Comparison of ENCODE assay signal across 27 cellular contexts in genomic region chr2:167900435-167900834, GRCh38.
DNase-seq lines count a peak whose midpoint lies in the region; ATAC-seq, FAIRE-seq and TF ChIP-seq lines count a peak whose summit lies in the region.
"Had no signal": no experiment of that assay in that cellular context is flagged by ENCODE, and none has a peak within 500 bp of the region (broad histone marks: within the 10 kb centered on the region; RNA-seq: fewer than 3 reads in every experiment).

No MANE protein-coding gene starts in this region.

- H2BK12ac ChIP-seq in H1 (ENCODE audit: low read depth, low read length) (peak overlapping the region; percentile 42; the same call in 1 of the 2 replicates), trophoblast cell (ENCODE audit: low read length) (no peak overlapping the region)

- H3K27ac ChIP-seq in A549 (no peak overlapping the region), H1 (ENCODE audit: low read depth, low read length) (no peak overlapping the region), trophoblast cell (ENCODE audit: low read depth, low read length) (no peak overlapping the region), testis (no peak overlapping the region)
- H3K27ac ChIP-seq: 22Rv1, BLaER1 had no signal

- TF ChIP-seq CTCF in A549 (IDR thresholded peaks at IDR 0.05) (no peak), H1 (IDR thresholded peaks at IDR 0.05; ENCODE audit: control extremely low read depth in 1 of 3, insufficient read depth in 1 of 3, low read depth in 1 of 3, low read length in 3 of 3) (no peak), testis (IDR thresholded peaks at IDR 0.05) (no peak)

- H4K8ac ChIP-seq in H1 (ENCODE audit: extremely low read depth, insufficient read depth, low read length) (no peak overlapping the region), trophoblast cell (ENCODE audit: low read depth, low read length) (no peak overlapping the region)

- H3K79me2 ChIP-seq in H1 (ENCODE audit: control insufficient read depth in 1 of 2, insufficient read depth in 2 of 2, low read length in 2 of 2) (no peaks in the 10 kb centered on the region), trophoblast cell (ENCODE audit: control insufficient read depth, insufficient read depth, low read length, poor library complexity) (no peaks in the 10 kb centered on the region)

- H3K27ac Mint-ChIP-seq in activated CD4-positive, alpha-beta T cell treated with anti-CD3 and anti-CD28 coated beads, Interleukin-2, amount 10 ng/mL, durations not matched to agents 24 days and 14 days: no peak overlapping the region
- H3K27ac Mint-ChIP-seq: CD14-positive monocyte; CD4-positive, alpha-beta memory T cell; CD4-positive, CD25-positive, alpha-beta regulatory T cell; CD8-positive, alpha-beta memory T cell had no signal

- TF ChIP-seq RAD21 in A549 (conservative IDR thresholded peaks at IDR 0.05 in 1 of 2, IDR thresholded peaks at IDR 0.05 in 1 of 2) (no peak), H1 (IDR thresholded peaks at IDR 0.05 in 1 of 2, conservative IDR thresholded peaks at IDR 0.05 in 1 of 2; ENCODE audit: low read depth in 2 of 2, low read length in 2 of 2) (no peak)

- H3K4me3 ChIP-seq in A549: no peak overlapping the region
- H3K4me3 ChIP-seq in H1 (ENCODE audit: extremely low read depth in 1 of 4, insufficient read depth in 2 of 4, low read depth in 3 of 4, low read length in 4 of 4): no peak overlapping the region
- H3K4me3 ChIP-seq in trophoblast cell (ENCODE audit: low read depth, low read length): no peak overlapping the region
- no peak overlapping the region for H3K4me3 ChIP-seq in testis
- H3K4me3 ChIP-seq: BLaER1, GM12878 had no signal

- WGBS in A549 (ENCODE audit: missing lambda C conversion rate): 11% methylated on average over 2 of the region's 2 CpGs
- 82% methylated on average over 2 of the region's 2 CpGs; no CpG with 5 or more reads in 1 of the 2 experiments for WGBS in H1 (ENCODE audit: extremely low coverage in 1 of 2, insufficient coverage in 1 of 2, insufficient read length in 1 of 2, insufficient replicate concordance in 2 of 2, low coverage in 1 of 2, low lambda C conversion rate in 2 of 2, missing lambda C conversion rate in 1 of 2), 2 experiments
- WGBS in trophoblast cell (ENCODE audit: extremely low coverage, insufficient coverage, insufficient read length): no CpG with 5 or more reads among the region's 2 CpGs
- 84 to 86% methylated on average over 2 of the region's 2 CpGs for WGBS in testis, 2 donors

- H3K23me2 ChIP-seq in H1 (ENCODE audit: low read depth, low read length): no peaks in the 10 kb centered on the region

- H3K79me1 ChIP-seq in H1 (ENCODE audit: low read depth, low read length) (no peaks in the 10 kb centered on the region), trophoblast cell (ENCODE audit: low read length) (no peaks in the 10 kb centered on the region)

- no peak overlapping the region for H3K56ac ChIP-seq in H1 (replicated peaks; ENCODE audit: insufficient read length, low read depth, low read length)

- H2AK5ac ChIP-seq in H1 (ENCODE audit: low read depth, low read length) (no peak overlapping the region), trophoblast cell (ENCODE audit: low read length) (no peak overlapping the region)

- H3K23ac ChIP-seq in H1 (ENCODE audit: insufficient read length) (no peak overlapping the region), trophoblast cell (ENCODE audit: low read length) (peak overlapping the region; percentile 25)

- H4K12ac ChIP-seq in trophoblast cell (ENCODE audit: low read depth, low read length): no peak overlapping the region

- TF ChIP-seq POLR2A in A549 (IDR thresholded peaks at IDR 0.05; ENCODE audit: low read length) (no peak), H1 (IDR thresholded peaks at IDR 0.05; ENCODE audit: control extremely low read depth in 1 of 2, low read depth in 2 of 2, low read length in 2 of 2) (no peak), testis (IDR thresholded peaks at IDR 0.05) (no peak)

- H3K27me3 Mint-ChIP-seq in activated CD4-positive, alpha-beta T cell treated with anti-CD3 and anti-CD28 coated beads, Interleukin-2, amount 10 ng/mL, durations not matched to agents 24 days and 14 days: peaks cover 2% of the 10 kb centered on the region

- POLR2A ChIA-PET in A549 (lab: Yijun Ruan, JAX): no interaction called here
- POLR2A ChIA-PET in H1 (lab: Charles Lee; ENCODE audit: partially characterized antibody): no interaction called here

- CTCF ChIA-PET in A549 (lab: Yijun Ruan, JAX) (no interaction called here), H1 (lab: Charles Lee; ENCODE audit: partially characterized antibody) (no interaction called here)

- H3K27me3 ChIP-seq in H1 (replicated peaks in 1 of 4; ENCODE audit: control insufficient read depth in 3 of 4, extremely low read depth in 1 of 4, insufficient read depth in 3 of 4, low read length in 3 of 4) (no peaks in the 10 kb centered on the region), trophoblast cell (ENCODE audit: insufficient read depth, low read length) (no peaks in the 10 kb centered on the region), testis (no peaks in the 10 kb centered on the region)
- H3K27me3 ChIP-seq: BE2C, BLaER1 had no signal

- no peak overlapping the region for H2BK5ac ChIP-seq in H1 (ENCODE audit: low read depth, low read length)
- H2BK5ac ChIP-seq in trophoblast cell (ENCODE audit: low read depth, low read length, poor library complexity): no peak overlapping the region

- H2BK15ac ChIP-seq in H1 (ENCODE audit: low read length): no peak overlapping the region

- no peak overlapping the region for H4K5ac ChIP-seq in H1 (ENCODE audit: insufficient read length, low read depth, low read length)

- H3K36me3 ChIP-seq in H1 (ENCODE audit: control insufficient read depth in 2 of 4, insufficient read depth in 4 of 4, low read length in 3 of 4) (no peaks in the 10 kb centered on the region), trophoblast cell (ENCODE audit: control insufficient read depth in 1 of 2, insufficient read depth in 2 of 2, low read length in 2 of 2) (no peaks in the 10 kb centered on the region), testis (ENCODE audit: low read depth, missing control alignments) (no peaks in the 10 kb centered on the region)
- H3K36me3 ChIP-seq: BE2C, BLaER1 had no signal

- no peak overlapping the region for H3K14ac ChIP-seq in H1 (ENCODE audit: insufficient read length)
- peak overlapping the region; percentile 37 for H3K14ac ChIP-seq in trophoblast cell (ENCODE audit: low read length)

- no peaks in the 10 kb centered on the region for H3K4me1 Mint-ChIP-seq in activated CD4-positive, alpha-beta T cell treated with anti-CD3 and anti-CD28 coated beads, Interleukin-2, amount 10 ng/mL, durations not matched to agents 24 days and 14 days
- H3K4me1 Mint-ChIP-seq: CD14-positive monocyte; CD4-positive, alpha-beta memory T cell; CD8-positive, alpha-beta memory T cell had no signal

- H3K4me2 ChIP-seq in A549: no peak overlapping the region
- no peak overlapping the region for H3K4me2 ChIP-seq in H1 (ENCODE audit: insufficient read depth in 1 of 2, low read depth in 2 of 2, low read length in 2 of 2)
- no peak overlapping the region for H3K4me2 ChIP-seq in trophoblast cell (ENCODE audit: low read length)
- H3K4me2 ChIP-seq: BLaER1 had no signal

- no peak overlapping the region for H3K4me3 Mint-ChIP-seq in activated CD4-positive, alpha-beta T cell treated with anti-CD3 and anti-CD28 coated beads, Interleukin-2, amount 10 ng/mL, durations not matched to agents 24 days and 14 days
- H3K4me3 Mint-ChIP-seq: CD14-positive monocyte; CD4-positive, CD25-positive, alpha-beta regulatory T cell; CD8-positive, alpha-beta memory T cell had no signal

- H3K4ac ChIP-seq in H1 (replicated peaks; ENCODE audit: insufficient read length, low read depth, low read length) (no peak overlapping the region), trophoblast cell (ENCODE audit: low read depth, low read length) (no peak overlapping the region)

- no peaks in the 10 kb centered on the region for H3K9me3 ChIP-seq in A549
- H3K9me3 ChIP-seq in H1 (ENCODE audit: insufficient read depth in 2 of 2, low read depth in 1 of 2, low read length in 1 of 2): no peaks in the 10 kb centered on the region
- H3K9me3 ChIP-seq in trophoblast cell (ENCODE audit: insufficient read depth, low read depth, low read length): no peaks in the 10 kb centered on the region
- no peaks in the 10 kb centered on the region for H3K9me3 ChIP-seq in testis
- H3K9me3 ChIP-seq: BE2C had no signal

- H3K9me3 Mint-ChIP-seq in activated CD4-positive, alpha-beta T cell treated with anti-CD3 and anti-CD28 coated beads, Interleukin-2, amount 10 ng/mL, durations not matched to agents 24 days and 14 days: no peaks in the 10 kb centered on the region
- H3K9me3 Mint-ChIP-seq: CD8-positive, alpha-beta memory T cell had no signal

- no peak for FAIRE-seq in A549 (lab: Jason Lieb, UNC)
- FAIRE-seq in H1 (lab: Jason Lieb, UNC): no peak
- FAIRE-seq: GM12878, GM12892, GM18507 had no signal

- DNase-seq in activated CD4-positive, alpha-beta T cell treated with anti-CD3 and anti-CD28 coated beads, Interleukin-2, amount 10 ng/mL, durations not matched to agents 24 days and 14 days: peak; percentile 23
- no peak for DNase-seq in activated CD4-positive, alpha-beta T cell treated with anti-CD3 and anti-CD28 coated beads, Interleukin-2, amount 50 U/mL, for 4 hours
- DNase-seq in A549 (ENCODE audit: low read depth in 1 of 2, low spot score in 1 of 2) (no peak), H1 (ENCODE audit: low read depth in 1 of 2, low spot score in 2 of 2) (no peak), trophoblast cell (no peak), testis (no peak)
- DNase-seq: ACHN; BE2C; C1 segment of cervical spinal cord; CD4-positive, alpha-beta memory T cell; CD4-positive, CD25-positive, alpha-beta regulatory T cell; CD8-positive, alpha-beta memory T cell; COR-L47; DMS 273 treated with DMSO at 0.1 percent for 48 hours; DMS153; DMS79; DND-41; EL; GDM1 had no signal

- H4K20me1 ChIP-seq in H1 (replicated peaks in 1 of 2; ENCODE audit: control insufficient read depth in 1 of 2, insufficient read depth in 2 of 2, low read length in 2 of 2): no peaks in the 10 kb centered on the region
- H4K20me1 ChIP-seq: BLaER1 had no signal

- H3K4me1 ChIP-seq in A549 (no peaks in the 10 kb centered on the region), H1 (replicated peaks in 1 of 4; ENCODE audit: control insufficient read depth in 3 of 4, insufficient read depth in 4 of 4, low read length in 3 of 4) (no peaks in the 10 kb centered on the region), trophoblast cell (ENCODE audit: control insufficient read depth in 1 of 2, insufficient read depth in 2 of 2, low read length in 2 of 2) (no peaks in the 10 kb centered on the region), testis (no peaks in the 10 kb centered on the region)
- H3K4me1 ChIP-seq: BE2C, BLaER1 had no signal

- no peak overlapping the region for H2BK20ac ChIP-seq in H1 (ENCODE audit: low read length)

- H4K91ac ChIP-seq in H1 (replicated peaks; ENCODE audit: insufficient read length, low read length) (no peak overlapping the region), trophoblast cell (ENCODE audit: low read depth, low read length) (no peak overlapping the region)

- TF ChIP-seq EP300 in A549 (IDR thresholded peaks at IDR 0.05) (no peak), H1 (IDR thresholded peaks at IDR 0.05; ENCODE audit: borderline replicate concordance in 1 of 2, low read depth in 2 of 2, low read length in 2 of 2) (no peak)

- ATAC-seq in A549 (no peak), HG02588 (IDR thresholded peaks at IDR 0.05; ENCODE audit: unreplicated experiment) (no peak), HG03280 (IDR thresholded peaks at IDR 0.05; ENCODE audit: unreplicated experiment) (no peak)
- ATAC-seq: GM12878 had no signal

- H3K9ac ChIP-seq in H1 (replicated peaks in 1 of 4; ENCODE audit: extremely low read depth in 1 of 4, low read depth in 3 of 4, low read length in 3 of 4) (no peak overlapping the region), trophoblast cell (ENCODE audit: low read length) (no peak overlapping the region)
- H3K9ac ChIP-seq: BLaER1 had no signal

- intact Hi-C loops in activated CD4-positive, alpha-beta T cell treated with anti-CD3 and anti-CD28 coated beads, Interleukin-2, amount 10 ng/mL, durations not matched to agents 24 days and 14 days (cut with micrococcal nuclease): no loop called here
- intact Hi-C loops in testis (cut with DNase I; ENCODE audit: low total_unique reads): no loop called here

- H2AFZ ChIP-seq in H1 (ENCODE audit: low read length) (no peak overlapping the region), trophoblast cell (ENCODE audit: insufficient read depth, low read length, poor library complexity) (no peak overlapping the region)

- no peaks in the 10 kb centered on the region for H3K36me3 Mint-ChIP-seq in activated CD4-positive, alpha-beta T cell treated with anti-CD3 and anti-CD28 coated beads, Interleukin-2, amount 10 ng/mL, durations not matched to agents 24 days and 14 days (ENCODE audit: low read depth)
- H3K36me3 Mint-ChIP-seq: CD14-positive monocyte; CD4-positive, alpha-beta memory T cell; CD4-positive, CD25-positive, alpha-beta regulatory T cell; CD8-positive, alpha-beta memory T cell had no signal

- H2BK120ac ChIP-seq in H1 (replicated peaks; ENCODE audit: low read depth, low read length) (no peak overlapping the region), trophoblast cell (ENCODE audit: insufficient read depth, low read length, poor library complexity) (no peak overlapping the region)

- no peak overlapping the region for H3K18ac ChIP-seq in H1 (ENCODE audit: extremely low read depth, low read length)
- H3K18ac ChIP-seq in trophoblast cell (ENCODE audit: low read length): no peak overlapping the region
